ENCODE assay signal across 8 cellular contexts in genomic region chr6:36885461-36886401, GRCh38. TPM values are rescaled to one million over a fixed set of nuclear protein-coding genes. Genes with fewer than 3 reads are reported as not detected.
DNase-seq lines count a peak whose midpoint lies in the region; ATAC-seq, FAIRE-seq and TF ChIP-seq lines count a peak whose summit lies in the region.

A gene with protein sequence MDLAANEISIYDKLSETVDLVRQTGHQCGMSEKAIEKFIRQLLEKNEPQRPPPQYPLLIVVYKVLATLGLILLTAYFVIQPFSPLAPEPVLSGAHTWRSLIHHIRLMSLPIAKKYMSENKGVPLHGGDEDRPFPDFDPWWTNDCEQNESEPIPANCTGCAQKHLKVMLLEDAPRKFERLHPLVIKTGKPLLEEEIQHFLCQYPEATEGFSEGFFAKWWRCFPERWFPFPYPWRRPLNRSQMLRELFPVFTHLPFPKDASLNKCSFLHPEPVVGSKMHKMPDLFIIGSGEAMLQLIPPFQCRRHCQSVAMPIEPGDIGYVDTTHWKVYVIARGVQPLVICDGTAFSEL (plus strand): TSS chr6:36885952. CDS start chr6:36899445, 13,493 bp downstream.

- in situ Hi-C loops in transverse colon (cut with MboI; ENCODE audit: low pct_ligation_motif_present in 1 of 4, low pct_unique_long_range_greater_than_20kb in 1 of 4, low sequenced_read_pairs in 3 of 4), result loop anchor here (10.0 to 25.0 kb wide), 4 partner anchors 99 to 329 kb away; partner anchors contain the start of genes FGD2 (in 3 of the 4) and MTCH1 (in 1 of the 4)

- H3K4me2 ChIP-seq in trophoblast cell (ENCODE audit: low read length), result peak within 1 kb of the TSS; percentile 80

- intact Hi-C loops in transverse colon (cut with DNase I; ENCODE audit: low total_unique reads), result loop anchor here (10.0 kb wide), 1 partner anchor 329 kb away; no protein-coding TSS in a partner anchor

- H2BK120ac ChIP-seq in trophoblast cell (ENCODE audit: insufficient read depth, low read length, poor library complexity), result peak within 1 kb of the TSS; percentile 54

- DNase-seq in GM12891 (ENCODE audit: insufficient read length, low spot score) (peak; percentile 72), NCI-H1436 (lab: John Stamatoyannopoulos, UW) (peak; percentile 96), T follicular helper cell (ENCODE audit: low read depth) (peak; percentile 96), adipocyte (ENCODE audit: low read depth) (peak; percentile 99), cardiac muscle cell (ENCODE audit: low read depth in 1 of 2, low spot score in 1 of 2) (peak; percentile 98 to 99), trophoblast cell (peak; percentile 98 to 100), transverse colon (peak; percentile 98)

- peaks cover 6% of the 10 kb centered on the region for H3K36me3 ChIP-seq in adipocyte (ENCODE audit: control insufficient read depth, insufficient read depth, low read length, severe bottlenecking)
- no peaks in the 10 kb centered on the region for H3K36me3 ChIP-seq in cardiac muscle cell
- H3K36me3 ChIP-seq in trophoblast cell (ENCODE audit: control insufficient read depth in 1 of 2, insufficient read depth in 2 of 2, low read length in 2 of 2), result no peaks in the 10 kb centered on the region
- no peaks in the 10 kb centered on the region for H3K36me3 ChIP-seq in transverse colon

- peaks cover 6% of the 10 kb centered on the region for H3K79me1 ChIP-seq in trophoblast cell (ENCODE audit: low read length)

- peak; percentile 98 for ATAC-seq in HG02840 (IDR thresholded peaks at IDR 0.05; ENCODE audit: low FRiP score, unreplicated experiment)

- H3K4me1 ChIP-seq in adipocyte (ENCODE audit: control insufficient read depth, insufficient read depth, low read length) (peaks cover 12% of the 10 kb centered on the region), cardiac muscle cell (ENCODE audit: low read depth) (peaks cover 18% of the 10 kb centered on the region), trophoblast cell (ENCODE audit: control insufficient read depth in 1 of 2, insufficient read depth in 2 of 2, low read length in 2 of 2) (peaks cover 0 to 4% of the 10 kb centered on the region in 2 experiments), transverse colon (peaks cover 0 to 28% (median 13%) of the 10 kb centered on the region in 4 donors)

- no peak for TF ChIP-seq EP300 in transverse colon (IDR thresholded peaks at IDR 0.05; ENCODE audit: low read depth)

- H3K27ac ChIP-seq in cardiac muscle cell, result peak within 1 kb of the TSS; percentile 83
- H3K27ac ChIP-seq in trophoblast cell (ENCODE audit: low read depth, low read length), result peak within 1 kb of the TSS; percentile 24
- H3K27ac ChIP-seq in transverse colon, result peak within 1 kb of the TSS; percentile 81 to 91 (median 86)

- FAIRE-seq in GM12891 (lab: Jason Lieb, UNC), result peak; percentile 96

- H3K9ac ChIP-seq in adipocyte (ENCODE audit: low read length), result peak within 1 kb of the TSS; percentile 97
- H3K9ac ChIP-seq in trophoblast cell (ENCODE audit: low read length), result peak within 1 kb of the TSS; percentile 85

- H3K79me2 ChIP-seq in trophoblast cell (ENCODE audit: control insufficient read depth, insufficient read depth, low read length, poor library complexity), result peaks cover 3% of the 10 kb centered on the region

- no CpG with 5 or more reads among the region's 48 CpGs for WGBS in trophoblast cell (ENCODE audit: extremely low coverage, insufficient coverage, insufficient read length)
- WGBS in transverse colon (ENCODE audit: low coverage in 1 of 2), 2 donors, result 2 to 21% methylated on average over 5 to 41 of the region's 48 CpGs

- TF ChIP-seq CTCF in cardiac muscle cell (IDR thresholded peaks at IDR 0.05; ENCODE audit: low read depth, low read length) (peak; percentile 89), transverse colon (IDR thresholded peaks at IDR 0.05) (peak; percentile 81 to 99 (median 87))

- H4K91ac ChIP-seq in trophoblast cell (ENCODE audit: low read depth, low read length), result peak within 1 kb of the TSS; percentile 89

- peak within 1 kb of the TSS; percentile 13 for H3K4ac ChIP-seq in trophoblast cell (ENCODE audit: low read depth, low read length)

- peak within 1 kb of the TSS; percentile 82 for H2AFZ ChIP-seq in trophoblast cell (ENCODE audit: insufficient read depth, low read length, poor library complexity)

- H3K9me3 ChIP-seq in adipocyte (ENCODE audit: control insufficient read depth, low read length) (no peaks in the 10 kb centered on the region), cardiac muscle cell (ENCODE audit: low read depth) (no peaks in the 10 kb centered on the region), trophoblast cell (ENCODE audit: insufficient read depth, low read depth, low read length) (no peaks in the 10 kb centered on the region), transverse colon (no peaks in the 10 kb centered on the region)

- peak within 1 kb of the TSS; percentile 7 for H2BK5ac ChIP-seq in trophoblast cell (ENCODE audit: low read depth, low read length, poor library complexity)

- no peaks in the 10 kb centered on the region for H3K27me3 ChIP-seq in adipocyte (replicated peaks; ENCODE audit: control insufficient read depth, insufficient read depth, low read length)
- H3K27me3 ChIP-seq in cardiac muscle cell, result no peaks in the 10 kb centered on the region
- H3K27me3 ChIP-seq in trophoblast cell (ENCODE audit: insufficient read depth, low read length), result no peaks in the 10 kb centered on the region
- H3K27me3 ChIP-seq in transverse colon, result no peaks in the 10 kb centered on the region

- peak within 1 kb of the TSS; percentile 99 for H4K8ac ChIP-seq in trophoblast cell (ENCODE audit: low read depth, low read length)

- H2AK5ac ChIP-seq in trophoblast cell (ENCODE audit: low read length), result peak within 1 kb of the TSS; percentile 57

- peak; percentile 68 for TF ChIP-seq POLR2A in GM12891 (IDR thresholded peaks at IDR 0.05; ENCODE audit: low read depth, low read length)
- peak; percentile 79 for TF ChIP-seq POLR2A in transverse colon (IDR thresholded peaks at IDR 0.05)

- peak within 1 kb of the TSS; percentile 67 for H4K12ac ChIP-seq in trophoblast cell (ENCODE audit: low read depth, low read length)

- H3K14ac ChIP-seq in trophoblast cell (ENCODE audit: low read length), result peak within 1 kb of the TSS; percentile 86

- no peak within 1 kb of the TSS for H3K23ac ChIP-seq in trophoblast cell (ENCODE audit: low read length)

- no peak within 1 kb of the TSS for H2BK12ac ChIP-seq in trophoblast cell (ENCODE audit: low read length)

- H3K4me3 ChIP-seq in adipocyte (ENCODE audit: low read length) (peak within 1 kb of the TSS; percentile 99), cardiac muscle cell (peak within 1 kb of the TSS; percentile 68), trophoblast cell (ENCODE audit: low read depth, low read length) (peak within 1 kb of the TSS; percentile 87), transverse colon (peak within 1 kb of the TSS; percentile 55 to 98 (median 87))

- peak within 1 kb of the TSS; percentile 73 for H3K18ac ChIP-seq in trophoblast cell (ENCODE audit: low read length)

TF ChIP-seq in GM12891, 5 proteins besides CTCF, POLR2A, EP300 and RAD21:
- TF ChIP-seq POU2F2 (IDR thresholded peaks at IDR 0.05; ENCODE audit: low read depth, low read length) (no peak), SPI1 (IDR thresholded peaks at IDR 0.05; ENCODE audit: low read depth, low read length) (peak; percentile 55; the same call in 1 of the 2 replicates), PAX5 (IDR thresholded peaks at IDR 0.05; ENCODE audit: insufficient read depth, low read length, severe bottlenecking) (no peak), TAF1 (IDR thresholded peaks at IDR 0.05; ENCODE audit: low read depth, low read length) (no peak; the same call in 1 of the 2 replicates), POLR2AphosphoS5 (IDR thresholded peaks at IDR 0.05; ENCODE audit: low read depth, low read length) (peak; percentile 71)
TF ChIP-seq in GM12891: peak in this region for 2.

RNA-seq across cellular contexts. Expression of the gene that starts here (rescaled TPM):
- 15.7 TPM for polyA plus RNA-seq in GM12891 (2012; ENCODE audit: low read depth, missing spikeins)
- 26.7 and 27.6 TPM in 2 replicates for total RNA-seq in cardiac muscle cell
- polyA plus RNA-seq in cardiac muscle cell, result 28.2 and 28.6 TPM in 2 replicates
- 17.7 and 18.1 TPM in 2 replicates for polyA plus RNA-seq in trophoblast cell (2013)
- 10 to 100 TPM in 3 of 4 donors, 1 to 10 TPM in 1; 7.8 to 41.8 (median 28.2) TPM for total RNA-seq in transverse colon

Comparison
In these comparisons a context has a peak if more than half of its experiments do, and no peak if none do; other contexts are left out.
1. Peak in every context shown above with its lines: DNase-seq, ATAC-seq, H3K4me3 ChIP-seq and H3K27ac ChIP-seq.
2. H3K27ac ChIP-seq: peak in every context shown above with its lines; median percentile 86 in transverse colon; 83 in cardiac muscle cell; 24 in trophoblast cell.